In genomic region chr9:21235468-21236359, GRCh38 we compare ENCODE assay signal across 8 cellular contexts. TPM values are rescaled to one million over a fixed set of nuclear protein-coding genes. Genes with fewer than 3 reads are reported as not detected.
DNase-seq lines count a peak whose midpoint lies in the region; ATAC-seq, FAIRE-seq and TF ChIP-seq lines count a peak whose summit lies in the region.
"Not testable (repeated sequence)": the region's sequence is repeated elsewhere in the genome, so short reads cannot be mapped to it uniquely, and the experiment has no call there.

No MANE protein-coding gene starts in this region.

- 24% methylated on average over 8 of the region's 8 CpGs for WGBS in right lobe of liver (ENCODE audit: insufficient coverage, low coverage, low lambda C conversion rate, missing lambda C conversion rate)
- 38 to 45% methylated on average over 8 of the region's 8 CpGs for WGBS in thyroid gland, 2 donors

- not testable (repeated sequence) for H3K4me3 ChIP-seq in WI38 (ENCODE audit: low read depth, low read length); right lobe of liver; thyroid gland (replicated peaks in 1 of 3)

- not testable (repeated sequence) for H3K36me3 ChIP-seq in right lobe of liver, thyroid gland

- intact Hi-C loops in right lobe of liver (cut with DNase I); thyroid gland (cut with DNase I): not testable (repeated sequence)

- FAIRE-seq in G401.6 (lab: Jason Lieb, UNC), result peak; percentile 57

- not testable (repeated sequence) for H3K36me3 Mint-ChIP-seq in effector memory CD8-positive, alpha-beta T cell (ENCODE audit: insufficient read depth)

- H3K27me3 Mint-ChIP-seq in effector memory CD8-positive, alpha-beta T cell, result not testable (repeated sequence)

- not testable (repeated sequence) for H3K27ac ChIP-seq in right lobe of liver, thyroid gland

- H3K9me3 ChIP-seq in right lobe of liver, thyroid gland: not testable (repeated sequence)

- ATAC-seq in GM21390 (IDR thresholded peaks at IDR 0.05; ENCODE audit: unreplicated experiment) (peak; percentile 74), HG03196 (IDR thresholded peaks at IDR 0.05; ENCODE audit: unreplicated experiment) (peak; percentile 78), right lobe of liver (peak; percentile 85 to 90 (median 87))
- ATAC-seq in effector memory CD8-positive, alpha-beta T cell (replicated peaks), result peak; percentile 80

- H3K27me3 ChIP-seq in right lobe of liver, thyroid gland: not testable (repeated sequence)

- H3K9me3 Mint-ChIP-seq in effector memory CD8-positive, alpha-beta T cell, result not testable (repeated sequence)

- TF ChIP-seq CTCF in WI38 (IDR thresholded peaks at IDR 0.05; ENCODE audit: low read depth, low read length) (peak; percentile 34; the same call in 1 of the 2 replicates), right lobe of liver (IDR thresholded peaks at IDR 0.05) (peak; percentile 41 to 64 (median 58)), thyroid gland (IDR thresholded peaks at IDR 0.05) (peak in 5 of 6 experiments; percentile 11 to 52 (median 44))

- DNase-seq in NCI-H2196 (lab: John Stamatoyannopoulos, UW; ENCODE audit: unreplicated experiment), result peak; percentile 9
- peak in 2 of 3 experiments; percentile 18 to 19 for DNase-seq in effector memory CD8-positive, alpha-beta T cell
- peak in 1 of 3 donors; percentile 29 for DNase-seq in right lobe of liver
- DNase-seq in thyroid gland, result peak; percentile 18 to 34

- peak overlapping the region in 1 of 2 donors; percentile 29 for H3K4me3 Mint-ChIP-seq in effector memory CD8-positive, alpha-beta T cell

- not testable (repeated sequence) for H3K27ac Mint-ChIP-seq in effector memory CD8-positive, alpha-beta T cell

- not testable (repeated sequence) for H3K4me1 Mint-ChIP-seq in effector memory CD8-positive, alpha-beta T cell (ENCODE audit: low read depth in 2 of 2)

- not testable (repeated sequence) for TF ChIP-seq POLR2A in right lobe of liver (IDR thresholded peaks at IDR 0.05); thyroid gland (IDR thresholded peaks at IDR 0.05)

- not testable (repeated sequence) for H3K4me1 ChIP-seq in right lobe of liver, thyroid gland

RNA-seq across cellular contexts. Expression of gene IFNA14, which starts 4.1 kb away (rescaled TPM):
- total RNA-seq in right lobe of liver (not detected), thyroid gland (not detected)

RNA-seq across cellular contexts. Expression of gene IFNA17, which starts 7.7 kb away (rescaled TPM):
- total RNA-seq in right lobe of liver (not detected), thyroid gland (not detected)

RNA-seq across cellular contexts. Expression of gene IFNA16, which starts 18.6 kb away (rescaled TPM):
- total RNA-seq in right lobe of liver (not detected), thyroid gland (not detected)

RNA-seq across cellular contexts. Expression of gene IFNA10, which starts 28.8 kb away (rescaled TPM):
- total RNA-seq in right lobe of liver (not detected), thyroid gland (not detected)

RNA-seq across cellular contexts. Expression of gene IFNA7, which starts 33.7 kb away (rescaled TPM):
- total RNA-seq in right lobe of liver, result not detected
- not detected for total RNA-seq in thyroid gland
